In genomic region chr18:33232318-33232626, GRCh38 we compare ENCODE assay signal across 10 cellular contexts.
A peak's percentile ranks its signal among the peaks of the same experiment; 100 is the strongest.
DNase-seq lines count a peak whose midpoint lies in the region; ATAC-seq, FAIRE-seq and TF ChIP-seq lines count a peak whose summit lies in the region.
"Had no signal": no experiment of that assay in that cellular context is flagged by ENCODE, and none has a peak within 500 bp of the region (broad histone marks: within the 10 kb centered on the region; RNA-seq: fewer than 3 reads in every experiment).

No MANE protein-coding gene starts in this region.

- H3K4me3 Mint-ChIP-seq in activated CD8-positive, alpha-beta T cell treated with anti-CD3 and anti-CD28 coated beads for 36 hours, result no peak overlapping the region
- H3K4me3 Mint-ChIP-seq in activated CD8-positive, alpha-beta T cell treated with anti-CD3 and anti-CD28 coated beads, Interleukin-2, amount 10 ng/mL, durations not matched to agents 7 days and 5 days, result no peak overlapping the region
- H3K4me3 Mint-ChIP-seq in CD4-positive, alpha-beta T cell, result no peak overlapping the region
- H3K4me3 Mint-ChIP-seq: activated naive CD8-positive, alpha-beta T cell had no signal

- H3K4me3 ChIP-seq in K562, result no peak overlapping the region
- H3K4me3 ChIP-seq: Peyer's patch had no signal

- TF ChIP-seq EP300 in K562 (IDR thresholded peaks at IDR 0.05; ENCODE audit: low read length), result no peak

- intact Hi-C loops in activated CD8-positive, alpha-beta T cell treated with anti-CD3 and anti-CD28 coated beads for 36 hours (cut with micrococcal nuclease), result no loop called here
- intact Hi-C loops in K562 (cut with micrococcal nuclease) (loop anchor here (2.0 kb wide), 2 partner anchors 263 to 1555 kb away; no protein-coding TSS in a partner anchor), sciatic nerve (cut with DNase I) (no loop called here)
- intact Hi-C loops in CD4-positive, alpha-beta T cell (cut with DNase I, micrococcal nuclease), result loop anchor here in 1 of 2 experiments (10.0 kb wide), 1 partner anchor 1553 kb away; no protein-coding TSS in a partner anchor

- H3K27ac Mint-ChIP-seq in activated CD8-positive, alpha-beta T cell treated with anti-CD3 and anti-CD28 coated beads for 36 hours, result no peak overlapping the region
- H3K27ac Mint-ChIP-seq in activated CD8-positive, alpha-beta T cell treated with anti-CD3 and anti-CD28 coated beads, Interleukin-2, amount 10 ng/mL, durations not matched to agents 7 days and 5 days, result no peak overlapping the region
- no peak overlapping the region for H3K27ac Mint-ChIP-seq in CD4-positive, alpha-beta T cell
- H3K27ac Mint-ChIP-seq: activated naive CD8-positive, alpha-beta T cell had no signal

- H3K27me3 Mint-ChIP-seq in activated CD8-positive, alpha-beta T cell treated with anti-CD3 and anti-CD28 coated beads for 36 hours, result no peaks in the 10 kb centered on the region
- no peaks in the 10 kb centered on the region for H3K27me3 Mint-ChIP-seq in activated CD8-positive, alpha-beta T cell treated with anti-CD3 and anti-CD28 coated beads, Interleukin-2, amount 10 ng/mL, durations not matched to agents 7 days and 5 days (ENCODE audit: low read depth)
- H3K27me3 Mint-ChIP-seq in CD4-positive, alpha-beta T cell, result no peaks in the 10 kb centered on the region
- H3K27me3 Mint-ChIP-seq: activated naive CD8-positive, alpha-beta T cell had no signal

- H2AFZ ChIP-seq in K562 (ENCODE audit: low read depth, low read length), result no peak overlapping the region

- ATAC-seq in activated CD8-positive, alpha-beta T cell treated with anti-CD3 and anti-CD28 coated beads for 36 hours, result no peak
- no peak for ATAC-seq in activated CD8-positive, alpha-beta T cell treated with anti-CD3 and anti-CD28 coated beads, Interleukin-2, amount 10 ng/mL, durations not matched to agents 7 days and 5 days
- ATAC-seq in HG02981 (IDR thresholded peaks at IDR 0.05; ENCODE audit: unreplicated experiment) (peak; percentile 12), K562 (no peak), sciatic nerve (no peak)
- ATAC-seq in CD4-positive, alpha-beta T cell (ENCODE audit: poor library complexity), result no peak

- POLR2A ChIA-PET in activated CD8-positive, alpha-beta T cell treated with anti-CD3 and anti-CD28 coated beads for 36 hours (lab: Charles Lee), result no interaction called here
- POLR2A ChIA-PET in activated CD8-positive, alpha-beta T cell treated with anti-CD3 and anti-CD28 coated beads, Interleukin-2, amount 10 ng/mL, durations not matched to agents 7 days and 5 days (lab: Charles Lee), result no interaction called here
- POLR2A ChIA-PET in K562 (lab: Yijun Ruan, JAX), result no interaction called here
- POLR2A ChIA-PET in CD4-positive, alpha-beta T cell (lab: Charles Lee), result no interaction called here

- BruUV-seq in K562 (replicated peaks; lab: Mats Ljungman, UMichigan), result no TSS peak

- TF ChIP-seq POLR2A in K562 (conservative IDR thresholded peaks at IDR 0.05), result no peak

- H4K20me1 ChIP-seq in K562 (replicated peaks; ENCODE audit: control insufficient read depth, insufficient read depth, low read length), result no peaks in the 10 kb centered on the region

- no peaks in the 10 kb centered on the region; the same call in 1 of the 2 replicates for H3K9me3 ChIP-seq in K562 (replicated peaks; ENCODE audit: control insufficient read depth, insufficient read depth, low read depth, low read length)
- no peaks in the 10 kb centered on the region for H3K9me3 ChIP-seq in CD4-positive, alpha-beta T cell (ENCODE audit: control insufficient read depth, low read length)
- H3K9me3 ChIP-seq: Peyer's patch had no signal

- TF ChIP-seq RAD21 in K562 (CRISPR knock-in tag; conservative IDR thresholded peaks at IDR 0.05 in 1 of 2, IDR thresholded peaks at IDR 0.05 in 1 of 2), result no peak

- H3K4me1 ChIP-seq in K562 (replicated peaks in 1 of 2; ENCODE audit: control insufficient read depth in 2 of 2, insufficient read depth in 2 of 2, low read length in 2 of 2), result no peaks in the 10 kb centered on the region
- H3K4me1 ChIP-seq: Peyer's patch had no signal

- CTCF ChIA-PET in activated CD8-positive, alpha-beta T cell treated with anti-CD3 and anti-CD28 coated beads for 36 hours (lab: Charles Lee), result interaction anchor here (0.6 to 1.8 kb wide), 8 partner anchors 9 to 529 kb away, joined by 3 to 16 read pairs (median 4); no protein-coding TSS in a partner anchor
- CTCF ChIA-PET in activated CD8-positive, alpha-beta T cell treated with anti-CD3 and anti-CD28 coated beads, Interleukin-2, amount 10 ng/mL, durations not matched to agents 7 days and 5 days (lab: Charles Lee), result interaction anchor here (0.9 to 1.7 kb wide), 6 partner anchors 11 to 891 kb away, joined by 3 to 9 read pairs (median 5); no protein-coding TSS in a partner anchor
- CTCF ChIA-PET in K562 (lab: Yijun Ruan, JAX; ENCODE audit: low intra/inter-chr PET ratio), result no interaction called here
- CTCF ChIA-PET in CD4-positive, alpha-beta T cell (lab: Charles Lee), result no interaction called here

- in situ Hi-C loops in K562 (cut with MboI), result loop anchor here (25.0 kb wide), 1 partner anchor 1555 kb away; no protein-coding TSS in a partner anchor

- H3K36me3 Mint-ChIP-seq in activated CD8-positive, alpha-beta T cell treated with anti-CD3 and anti-CD28 coated beads for 36 hours (ENCODE audit: low read depth), result no peaks in the 10 kb centered on the region
- H3K36me3 Mint-ChIP-seq in activated CD8-positive, alpha-beta T cell treated with anti-CD3 and anti-CD28 coated beads, Interleukin-2, amount 10 ng/mL, durations not matched to agents 7 days and 5 days (ENCODE audit: low read depth), result no peaks in the 10 kb centered on the region
- H3K36me3 Mint-ChIP-seq in CD4-positive, alpha-beta T cell (ENCODE audit: low read depth), result no peaks in the 10 kb centered on the region
- H3K36me3 Mint-ChIP-seq: activated naive CD8-positive, alpha-beta T cell had no signal

- no peak overlapping the region for H3K4me2 ChIP-seq in K562 (ENCODE audit: insufficient read depth, low read length)

- H3K4me1 Mint-ChIP-seq in activated CD8-positive, alpha-beta T cell treated with anti-CD3 and anti-CD28 coated beads for 36 hours (ENCODE audit: low read depth), result no peaks in the 10 kb centered on the region
- H3K4me1 Mint-ChIP-seq in activated CD8-positive, alpha-beta T cell treated with anti-CD3 and anti-CD28 coated beads, Interleukin-2, amount 10 ng/mL, durations not matched to agents 7 days and 5 days (ENCODE audit: low read depth), result no peaks in the 10 kb centered on the region
- peaks cover 6% of the 10 kb centered on the region for H3K4me1 Mint-ChIP-seq in CD4-positive, alpha-beta T cell (ENCODE audit: low read depth)

- no peaks in the 10 kb centered on the region for H3K36me3 ChIP-seq in K562 (ENCODE audit: control insufficient read depth, insufficient read depth, low read length)
- H3K36me3 ChIP-seq: Peyer's patch had no signal

- no peak overlapping the region for H3K9ac ChIP-seq in K562 (ENCODE audit: insufficient read depth in 1 of 2, low read depth in 2 of 2, low read length in 2 of 2)

- H3K27me3 ChIP-seq in K562 (ENCODE audit: control insufficient read depth in 2 of 2, insufficient read depth in 2 of 2, low read length in 2 of 2), result no peaks in the 10 kb centered on the region
- H3K27me3 ChIP-seq in CD4-positive, alpha-beta T cell (ENCODE audit: control insufficient read depth, insufficient read depth, low read length), result no peaks in the 10 kb centered on the region
- H3K27me3 ChIP-seq: Peyer's patch had no signal

- H3K79me2 ChIP-seq in K562 (ENCODE audit: control insufficient read depth, insufficient read depth, low read length), result no peaks in the 10 kb centered on the region

- H3K9me1 ChIP-seq in K562 (ENCODE audit: control insufficient read depth, insufficient read depth, low read length), result no peaks in the 10 kb centered on the region

- TF ChIP-seq CTCF in activated CD8-positive, alpha-beta T cell treated with anti-CD3 and anti-CD28 coated beads for 36 hours (IDR thresholded peaks at IDR 0.05), result peak; percentile 23
- TF ChIP-seq CTCF in K562 (IDR thresholded peaks at IDR 0.05 in 2 of 3, conservative IDR thresholded peaks at IDR 0.05 in 1 of 3; ENCODE audit: insufficient read depth in 2 of 3, low read depth in 1 of 3, low read length in 3 of 3), result no peak
- no peak for TF ChIP-seq CTCF in CD4-positive, alpha-beta T cell (IDR thresholded peaks at IDR 0.05)

- FAIRE-seq in K562 (lab: Jason Lieb, UNC), result no peak

- no peak for DNase-seq in activated CD8-positive, alpha-beta T cell treated with anti-CD3 and anti-CD28 coated beads for 36 hours
- DNase-seq in activated CD8-positive, alpha-beta T cell treated with anti-CD3 and anti-CD28 coated beads, Interleukin-2, amount 10 ng/mL, durations not matched to agents 7 days and 5 days, result no peak
- no peak for DNase-seq in K562 (ENCODE audit: extremely low read depth in 1 of 4, low spot score in 3 of 4)
- no peak for DNase-seq in sciatic nerve (ENCODE audit: low spot score)
- no peak for DNase-seq in CD4-positive, alpha-beta T cell
- DNase-seq in NCI-H146 (lab: John Stamatoyannopoulos, UW), result no peak
- no peak for DNase-seq in NCI-H2227 treated with DMSO at 0.1 percent for 48 hours (lab: John Stamatoyannopoulos, UW)

- H3K9me3 Mint-ChIP-seq in activated CD8-positive, alpha-beta T cell treated with anti-CD3 and anti-CD28 coated beads for 36 hours, result no peaks in the 10 kb centered on the region
- H3K9me3 Mint-ChIP-seq in activated CD8-positive, alpha-beta T cell treated with anti-CD3 and anti-CD28 coated beads, Interleukin-2, amount 10 ng/mL, durations not matched to agents 7 days and 5 days (ENCODE audit: insufficient read depth), result no peaks in the 10 kb centered on the region
- no peaks in the 10 kb centered on the region for H3K9me3 Mint-ChIP-seq in CD4-positive, alpha-beta T cell

- H3K27ac ChIP-seq in K562 (ENCODE audit: extremely low read depth, low read depth, low read length), result no peak overlapping the region
- H3K27ac ChIP-seq in CD4-positive, alpha-beta T cell (ENCODE audit: low read depth, low read length), result no peak overlapping the region
- H3K27ac ChIP-seq: Peyer's patch had no signal

TF ChIP-seq in K562, 482 proteins besides CTCF, POLR2A, EP300 and RAD21:
- TF ChIP-seq MAFF (IDR thresholded peaks at IDR 0.05; ENCODE audit: low read length) (no peak), NR2C2 (CRISPR knock-in tag; IDR thresholded peaks at IDR 0.05) (no peak), NR2C2 (tag; IDR thresholded peaks at IDR 0.05) (peak; percentile 53; the same call in 1 of the 2 replicates), DEAF1 (CRISPR knock-in tag; IDR thresholded peaks at IDR 0.05) (0 out of 2 replicates have a peak, but pooled peaks have one; percentile 7)

Comparison
In these comparisons a context has a peak if more than half of its experiments do, and no peak if none do; other contexts are left out.
1. CTCF ChIA-PET loops: an anchor here in activated CD8-positive, alpha-beta T cell treated with anti-CD3 and anti-CD28 coated beads for 36 hours (0.6 to 1.8 kb wide) and activated CD8-positive, alpha-beta T cell treated with anti-CD3 and anti-CD28 coated beads, Interleukin-2, amount 10 ng/mL, durations not matched to agents 7 days and 5 days (0.9 to 1.7 kb wide); none called in K562 and CD4-positive, alpha-beta T cell.